In the genomic region with DNA sequence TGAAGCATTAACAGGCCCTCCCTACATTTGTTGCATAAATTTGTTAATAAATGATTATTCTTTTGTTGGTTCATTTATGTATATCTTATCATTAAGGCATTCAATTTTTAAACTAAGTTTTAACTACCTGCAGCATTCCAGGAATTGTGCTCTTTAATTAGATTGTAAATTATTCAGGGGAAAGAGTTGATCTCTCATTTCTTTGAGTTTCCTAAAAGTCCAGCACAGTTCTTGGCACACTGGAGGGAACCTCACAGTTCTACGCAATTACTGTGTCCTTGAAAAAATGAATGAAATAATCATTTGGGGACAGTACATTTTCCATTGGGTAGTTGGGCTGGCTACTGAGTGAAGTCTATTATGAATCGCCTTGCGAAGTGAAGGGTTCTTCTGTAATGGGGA, we compare ENCODE assay signal across 9 cellular contexts. TPM values are rescaled to one million over a fixed set of nuclear protein-coding genes. Genes with fewer than 3 reads are reported as not detected.
DNase-seq lines count a peak whose midpoint lies in the region; ATAC-seq and TF ChIP-seq lines count a peak whose summit lies in the region.
"Had no signal": no experiment of that assay in that cellular context is flagged by ENCODE, and none has a peak within 500 bp of the region (broad histone marks: within the 10 kb centered on the region; RNA-seq: fewer than 3 reads in every experiment).

No MANE protein-coding gene starts in this region.

- H3K4me1 ChIP-seq in DND-41 (ENCODE audit: insufficient read depth, low read length) (peaks cover 30% of the 10 kb centered on the region), SJCRH30 (peaks cover 7% of the 10 kb centered on the region), prostate gland (replicated peaks) (no peaks in the 10 kb centered on the region)

- peak overlapping the region; percentile 77; the same call in 1 of the 2 replicates for H3K9ac ChIP-seq in DND-41 (ENCODE audit: low read depth, low read length)

- H4K20me1 ChIP-seq in DND-41 (ENCODE audit: insufficient read depth, low read length): peaks cover 11% of the 10 kb centered on the region; the same call in 1 of the 2 replicates

- H3K4me3 ChIP-seq in DND-41 (ENCODE audit: low read depth in 1 of 2, low read length in 2 of 2) (peak overlapping the region in 1 of 2 experiments; percentile 67; a peak in 2 of 4 replicates), SJCRH30 (peak overlapping the region; percentile 89), prostate gland (peak overlapping the region; percentile 91 to 94)

- intact Hi-C loops in prostate gland (cut with DNase I): loop anchor here (5.0 to 10.0 kb wide), 3 partner anchors 51 to 129 kb away; a partner anchor contains a TSS

- H3K27ac ChIP-seq in DND-41 (ENCODE audit: low read length) (peak overlapping the region; percentile 60), SJCRH30 (no peak overlapping the region), epithelial cell of prostate (peak overlapping the region; percentile 94), prostate gland (peak overlapping the region; percentile 98 to 99)

- peak overlapping the region; percentile 82 for H2AFZ ChIP-seq in DND-41 (ENCODE audit: low read depth, low read length)

- WGBS in prostate gland: 40% methylated on average over 3 of the region's 3 CpGs

- peaks cover 40% of the 10 kb centered on the region for H3K79me2 ChIP-seq in DND-41 (ENCODE audit: insufficient read depth, low read length)

- peak overlapping the region; percentile 77 for H3K4me2 ChIP-seq in DND-41 (ENCODE audit: insufficient read depth, low read length)

- H3K36me3 ChIP-seq in DND-41 (ENCODE audit: insufficient read depth, low read length) (peaks cover 6% of the 10 kb centered on the region; the same call in 1 of the 2 replicates), SJCRH30 (no peaks in the 10 kb centered on the region), prostate gland (no peaks in the 10 kb centered on the region)

- no peaks in the 10 kb centered on the region for H3K9me3 ChIP-seq in DND-41 (ENCODE audit: insufficient read depth, low read length, severe bottlenecking)
- H3K9me3 ChIP-seq in SJCRH30 (replicated peaks): no peaks in the 10 kb centered on the region
- H3K9me3 ChIP-seq in prostate gland: no peaks in the 10 kb centered on the region

- DNase-seq in DND-41 (no peak), SJCRH30 (no peak), epithelial cell of prostate (ENCODE audit: low read depth, low spot score) (no peak), prostate gland (ENCODE audit: low spot score) (no peak), NCI-H2029 (lab: John Stamatoyannopoulos, UW) (no peak), hippocampal formation (lab: John Stamatoyannopoulos, UW) (no peak), COLO829 (ENCODE audit: low spot score) (no peak)

- H3K27me3 ChIP-seq in DND-41 (ENCODE audit: insufficient read depth, low read length, poor library complexity) (no peaks in the 10 kb centered on the region), SJCRH30 (no peaks in the 10 kb centered on the region; the same call in 1 of the 2 replicates), prostate gland (replicated peaks; ENCODE audit: insufficient read depth) (no peaks in the 10 kb centered on the region)

- TF ChIP-seq CTCF in DND-41 (IDR thresholded peaks at IDR 0.05; ENCODE audit: borderline replicate concordance, extremely low read depth, low read length, poor library complexity, severe bottlenecking) (no peak), prostate gland (IDR thresholded peaks at IDR 0.05) (no peak)

- ATAC-seq in DND-41 (ENCODE audit: insufficient read depth, low read depth) (no peak), HG03378 (IDR thresholded peaks at IDR 0.05; ENCODE audit: unreplicated experiment) (no peak)

- TF ChIP-seq POLR2A in prostate gland (IDR thresholded peaks at IDR 0.05): no peak

RNA-seq across cellular contexts. Expression of a gene that starts 0.5 kb away (rescaled TPM):
- 38.4 and 38.6 TPM in 2 replicates for total RNA-seq in SJCRH30 (2014; rRNA removed; shearing (Covaris generic))
- 10 to 100 TPM; 41.1 to 55.4 TPM for total RNA-seq in prostate gland

RNA-seq across cellular contexts. Expression of a gene that starts 33.3 kb away (rescaled TPM):
- 0.04 and 0.08 TPM in 2 replicates for total RNA-seq in SJCRH30 (2014; rRNA removed; shearing (Covaris generic))
- 1 to 10 TPM in 1 of 2 donors, not detected in 1; 3.3 TPM for total RNA-seq in prostate gland
- total RNA-seq: NCI-H460 had no signal

RNA-seq across cellular contexts. Expression of a gene that starts 53.9 kb away (rescaled TPM):
- 30.9 and 43.5 TPM in 2 replicates for total RNA-seq in SJCRH30 (2014; rRNA removed; shearing (Covaris generic))
- 10 to 100 TPM; 18.9 to 24.2 TPM for total RNA-seq in prostate gland
